In the genomic region with DNA sequence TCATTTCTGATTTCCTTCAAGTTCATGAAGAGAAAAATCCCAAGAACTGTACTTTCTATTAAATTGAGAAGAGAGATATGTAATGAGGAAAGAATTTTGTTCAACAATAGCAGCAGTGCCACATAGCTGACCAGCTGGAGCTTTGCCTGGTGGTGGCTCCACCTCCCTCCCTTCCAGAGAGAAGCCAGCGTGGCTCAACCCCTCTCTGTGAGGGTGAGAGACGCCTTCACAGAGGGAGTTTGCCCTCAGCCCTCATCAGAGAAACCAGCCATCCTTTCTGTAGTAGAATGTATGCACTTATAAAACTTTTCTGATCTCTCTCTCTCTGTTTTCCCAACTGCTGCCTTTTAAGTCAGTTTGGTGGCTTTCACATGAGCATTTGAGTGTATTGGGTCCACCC, we compare ENCODE assay signal across 2 cellular contexts.
TF ChIP-seq lines count a peak whose summit lies in the region.

No MANE protein-coding gene starts in this region.

TF ChIP-seq in liver, 16 proteins besides CTCF, POLR2A, EP300 and RAD21 (continued from another document):
- TF ChIP-seq, protein P1, sequence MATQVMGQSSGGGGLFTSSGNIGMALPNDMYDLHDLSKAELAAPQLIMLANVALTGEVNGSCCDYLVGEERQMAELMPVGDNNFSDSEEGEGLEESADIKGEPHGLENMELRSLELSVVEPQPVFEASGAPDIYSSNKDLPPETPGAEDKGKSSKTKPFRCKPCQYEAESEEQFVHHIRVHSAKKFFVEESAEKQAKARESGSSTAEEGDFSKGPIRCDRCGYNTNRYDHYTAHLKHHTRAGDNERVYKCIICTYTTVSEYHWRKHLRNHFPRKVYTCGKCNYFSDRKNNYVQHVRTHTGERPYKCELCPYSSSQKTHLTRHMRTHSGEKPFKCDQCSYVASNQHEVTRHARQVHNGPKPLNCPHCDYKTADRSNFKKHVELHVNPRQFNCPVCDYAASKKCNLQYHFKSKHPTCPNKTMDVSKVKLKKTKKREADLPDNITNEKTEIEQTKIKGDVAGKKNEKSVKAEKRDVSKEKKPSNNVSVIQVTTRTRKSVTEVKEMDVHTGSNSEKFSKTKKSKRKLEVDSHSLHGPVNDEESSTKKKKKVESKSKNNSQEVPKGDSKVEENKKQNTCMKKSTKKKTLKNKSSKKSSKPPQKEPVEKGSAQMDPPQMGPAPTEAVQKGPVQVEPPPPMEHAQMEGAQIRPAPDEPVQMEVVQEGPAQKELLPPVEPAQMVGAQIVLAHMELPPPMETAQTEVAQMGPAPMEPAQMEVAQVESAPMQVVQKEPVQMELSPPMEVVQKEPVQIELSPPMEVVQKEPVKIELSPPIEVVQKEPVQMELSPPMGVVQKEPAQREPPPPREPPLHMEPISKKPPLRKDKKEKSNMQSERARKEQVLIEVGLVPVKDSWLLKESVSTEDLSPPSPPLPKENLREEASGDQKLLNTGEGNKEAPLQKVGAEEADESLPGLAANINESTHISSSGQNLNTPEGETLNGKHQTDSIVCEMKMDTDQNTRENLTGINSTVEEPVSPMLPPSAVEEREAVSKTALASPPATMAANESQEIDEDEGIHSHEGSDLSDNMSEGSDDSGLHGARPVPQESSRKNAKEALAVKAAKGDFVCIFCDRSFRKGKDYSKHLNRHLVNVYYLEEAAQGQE (IDR thresholded peaks at IDR 0.05) = no peak
- no peak for TF ChIP-seq HNF4G (IDR thresholded peaks at IDR 0.05)
- no peak for TF ChIP-seq ATF3 (IDR thresholded peaks at IDR 0.05)
- TF ChIP-seq FOXA1 (IDR thresholded peaks at IDR 0.05) = no peak
- TF ChIP-seq, protein P2, sequence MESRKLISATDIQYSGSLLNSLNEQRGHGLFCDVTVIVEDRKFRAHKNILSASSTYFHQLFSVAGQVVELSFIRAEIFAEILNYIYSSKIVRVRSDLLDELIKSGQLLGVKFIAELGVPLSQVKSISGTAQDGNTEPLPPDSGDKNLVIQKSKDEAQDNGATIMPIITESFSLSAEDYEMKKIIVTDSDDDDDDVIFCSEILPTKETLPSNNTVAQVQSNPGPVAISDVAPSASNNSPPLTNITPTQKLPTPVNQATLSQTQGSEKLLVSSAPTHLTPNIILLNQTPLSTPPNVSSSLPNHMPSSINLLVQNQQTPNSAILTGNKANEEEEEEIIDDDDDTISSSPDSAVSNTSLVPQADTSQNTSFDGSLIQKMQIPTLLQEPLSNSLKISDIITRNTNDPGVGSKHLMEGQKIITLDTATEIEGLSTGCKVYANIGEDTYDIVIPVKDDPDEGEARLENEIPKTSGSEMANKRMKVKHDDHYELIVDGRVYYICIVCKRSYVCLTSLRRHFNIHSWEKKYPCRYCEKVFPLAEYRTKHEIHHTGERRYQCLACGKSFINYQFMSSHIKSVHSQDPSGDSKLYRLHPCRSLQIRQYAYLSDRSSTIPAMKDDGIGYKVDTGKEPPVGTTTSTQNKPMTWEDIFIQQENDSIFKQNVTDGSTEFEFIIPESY (IDR thresholded peaks at IDR 0.05) = no peak
- TF ChIP-seq YY1 (IDR thresholded peaks at IDR 0.05) = no peak
- no peak for TF ChIP-seq GABPA (IDR thresholded peaks at IDR 0.05 in 1 of 2, conservative IDR thresholded peaks at IDR 0.05 in 1 of 2)

TF ChIP-seq in HepG2, 621 proteins besides CTCF, POLR2A, EP300 and RAD21 (continued from another document):
- TF ChIP-seq, protein P3, sequence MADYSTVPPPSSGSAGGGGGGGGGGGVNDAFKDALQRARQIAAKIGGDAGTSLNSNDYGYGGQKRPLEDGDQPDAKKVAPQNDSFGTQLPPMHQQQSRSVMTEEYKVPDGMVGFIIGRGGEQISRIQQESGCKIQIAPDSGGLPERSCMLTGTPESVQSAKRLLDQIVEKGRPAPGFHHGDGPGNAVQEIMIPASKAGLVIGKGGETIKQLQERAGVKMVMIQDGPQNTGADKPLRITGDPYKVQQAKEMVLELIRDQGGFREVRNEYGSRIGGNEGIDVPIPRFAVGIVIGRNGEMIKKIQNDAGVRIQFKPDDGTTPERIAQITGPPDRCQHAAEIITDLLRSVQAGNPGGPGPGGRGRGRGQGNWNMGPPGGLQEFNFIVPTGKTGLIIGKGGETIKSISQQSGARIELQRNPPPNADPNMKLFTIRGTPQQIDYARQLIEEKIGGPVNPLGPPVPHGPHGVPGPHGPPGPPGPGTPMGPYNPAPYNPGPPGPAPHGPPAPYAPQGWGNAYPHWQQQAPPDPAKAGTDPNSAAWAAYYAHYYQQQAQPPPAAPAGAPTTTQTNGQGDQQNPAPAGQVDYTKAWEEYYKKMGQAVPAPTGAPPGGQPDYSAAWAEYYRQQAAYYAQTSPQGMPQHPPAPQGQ (CRISPR knock-in tag; IDR thresholded peaks at IDR 0.05; ENCODE audit: borderline replicate concordance) = no peak
- TF ChIP-seq ZNF777 (CRISPR knock-in tag; IDR thresholded peaks at IDR 0.05) = no peak
- no peak for TF ChIP-seq PAX8 (CRISPR knock-in tag; IDR thresholded peaks at IDR 0.05; ENCODE audit: borderline replicate concordance)
- TF ChIP-seq ZMYM2 (CRISPR knock-in tag; IDR thresholded peaks at IDR 0.05) = no peak
- TF ChIP-seq TAF15 (IDR thresholded peaks at IDR 0.05; ENCODE audit: low read depth, low read length, poor library complexity, severe bottlenecking) = no peak
- TF ChIP-seq CEBPG (CRISPR knock-in tag; IDR thresholded peaks at IDR 0.05) = no peak
- TF ChIP-seq MED8 (CRISPR knock-in tag; IDR thresholded peaks at IDR 0.05; ENCODE audit: insufficient replicate concordance) = no peak
- TF ChIP-seq, protein P4, sequence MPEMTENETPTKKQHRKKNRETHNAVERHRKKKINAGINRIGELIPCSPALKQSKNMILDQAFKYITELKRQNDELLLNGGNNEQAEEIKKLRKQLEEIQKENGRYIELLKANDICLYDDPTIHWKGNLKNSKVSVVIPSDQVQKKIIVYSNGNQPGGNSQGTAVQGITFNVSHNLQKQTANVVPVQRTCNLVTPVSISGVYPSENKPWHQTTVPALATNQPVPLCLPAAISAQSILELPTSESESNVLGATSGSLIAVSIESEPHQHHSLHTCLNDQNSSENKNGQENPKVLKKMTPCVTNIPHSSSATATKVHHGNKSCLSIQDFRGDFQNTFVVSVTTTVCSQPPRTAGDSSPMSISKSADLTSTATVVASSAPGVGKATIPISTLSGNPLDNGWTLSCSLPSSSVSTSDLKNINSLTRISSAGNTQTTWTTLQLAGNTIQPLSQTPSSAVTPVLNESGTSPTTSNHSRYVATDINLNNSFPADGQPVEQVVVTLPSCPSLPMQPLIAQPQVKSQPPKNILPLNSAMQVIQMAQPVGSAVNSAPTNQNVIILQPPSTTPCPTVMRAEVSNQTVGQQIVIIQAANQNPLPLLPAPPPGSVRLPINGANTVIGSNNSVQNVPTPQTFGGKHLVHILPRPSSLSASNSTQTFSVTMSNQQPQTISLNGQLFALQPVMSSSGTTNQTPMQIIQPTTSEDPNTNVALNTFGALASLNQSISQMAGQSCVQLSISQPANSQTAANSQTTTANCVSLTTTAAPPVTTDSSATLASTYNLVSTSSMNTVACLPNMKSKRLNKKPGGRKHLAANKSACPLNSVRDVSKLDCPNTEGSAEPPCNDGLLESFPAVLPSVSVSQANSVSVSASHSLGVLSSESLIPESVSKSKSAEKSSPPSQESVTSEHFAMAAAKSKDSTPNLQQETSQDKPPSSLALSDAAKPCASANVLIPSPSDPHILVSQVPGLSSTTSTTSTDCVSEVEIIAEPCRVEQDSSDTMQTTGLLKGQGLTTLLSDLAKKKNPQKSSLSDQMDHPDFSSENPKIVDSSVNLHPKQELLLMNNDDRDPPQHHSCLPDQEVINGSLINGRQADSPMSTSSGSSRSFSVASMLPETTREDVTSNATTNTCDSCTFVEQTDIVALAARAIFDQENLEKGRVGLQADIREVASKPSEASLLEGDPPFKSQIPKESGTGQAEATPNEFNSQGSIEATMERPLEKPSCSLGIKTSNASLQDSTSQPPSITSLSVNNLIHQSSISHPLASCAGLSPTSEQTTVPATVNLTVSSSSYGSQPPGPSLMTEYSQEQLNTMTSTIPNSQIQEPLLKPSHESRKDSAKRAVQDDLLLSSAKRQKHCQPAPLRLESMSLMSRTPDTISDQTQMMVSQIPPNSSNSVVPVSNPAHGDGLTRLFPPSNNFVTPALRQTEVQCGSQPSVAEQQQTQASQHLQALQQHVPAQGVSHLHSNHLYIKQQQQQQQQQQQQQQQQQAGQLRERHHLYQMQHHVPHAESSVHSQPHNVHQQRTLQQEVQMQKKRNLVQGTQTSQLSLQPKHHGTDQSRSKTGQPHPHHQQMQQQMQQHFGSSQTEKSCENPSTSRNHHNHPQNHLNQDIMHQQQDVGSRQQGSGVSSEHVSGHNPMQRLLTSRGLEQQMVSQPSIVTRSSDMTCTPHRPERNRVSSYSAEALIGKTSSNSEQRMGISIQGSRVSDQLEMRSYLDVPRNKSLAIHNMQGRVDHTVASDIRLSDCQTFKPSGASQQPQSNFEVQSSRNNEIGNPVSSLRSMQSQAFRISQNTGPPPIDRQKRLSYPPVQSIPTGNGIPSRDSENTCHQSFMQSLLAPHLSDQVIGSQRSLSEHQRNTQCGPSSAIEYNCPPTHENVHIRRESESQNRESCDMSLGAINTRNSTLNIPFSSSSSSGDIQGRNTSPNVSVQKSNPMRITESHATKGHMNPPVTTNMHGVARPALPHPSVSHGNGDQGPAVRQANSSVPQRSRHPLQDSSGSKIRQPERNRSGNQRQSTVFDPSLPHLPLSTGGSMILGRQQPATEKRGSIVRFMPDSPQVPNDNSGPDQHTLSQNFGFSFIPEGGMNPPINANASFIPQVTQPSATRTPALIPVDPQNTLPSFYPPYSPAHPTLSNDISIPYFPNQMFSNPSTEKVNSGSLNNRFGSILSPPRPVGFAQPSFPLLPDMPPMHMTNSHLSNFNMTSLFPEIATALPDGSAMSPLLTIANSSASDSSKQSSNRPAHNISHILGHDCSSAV (CRISPR knock-in tag; IDR thresholded peaks at IDR 0.05; ENCODE audit: borderline replicate concordance) = no peak
- no peak for TF ChIP-seq NFIB (CRISPR knock-in tag; IDR thresholded peaks at IDR 0.05; ENCODE audit: borderline replicate concordance)
